In the genomic region with DNA sequence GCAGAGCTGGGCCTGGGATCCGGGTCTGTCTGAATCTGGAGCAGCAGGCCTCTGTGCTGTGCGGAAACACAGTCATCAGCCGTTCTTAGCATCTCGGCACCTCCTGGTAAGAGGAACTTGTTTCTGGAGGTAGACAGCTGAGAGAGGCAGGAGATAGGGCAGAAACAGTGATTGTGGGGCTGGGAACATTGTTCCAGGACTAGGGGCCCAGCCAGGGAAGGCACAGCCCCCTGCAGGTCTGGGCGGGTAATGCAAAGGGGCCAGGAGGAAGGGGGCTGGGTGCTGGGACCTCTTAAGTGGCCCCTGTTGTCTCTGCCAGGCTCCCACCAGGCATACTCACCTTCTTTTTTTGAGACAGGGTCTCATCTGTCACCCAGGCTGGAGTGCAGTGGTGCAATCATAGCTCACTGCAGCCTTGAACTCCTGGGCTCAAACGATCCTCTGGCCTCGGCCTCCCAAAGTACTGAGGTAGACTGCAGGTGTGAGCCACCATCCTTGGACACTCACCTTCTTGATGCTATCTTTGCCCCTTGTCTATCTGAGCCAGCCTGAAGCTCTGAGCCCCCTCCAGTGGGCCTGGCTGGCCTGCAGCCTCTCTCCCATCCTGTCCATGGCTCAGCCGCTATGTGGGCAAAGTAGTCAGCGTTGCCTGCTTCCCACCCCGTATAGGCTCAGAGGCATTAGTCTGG, we compare ENCODE assay signal across 9 cellular contexts.
A peak's percentile ranks its signal among the peaks of the same experiment; 100 is the strongest.
DNase-seq lines count a peak whose midpoint lies in the region; ATAC-seq and TF ChIP-seq lines count a peak whose summit lies in the region.
"Had no signal": no experiment of that assay in that cellular context is flagged by ENCODE, and none has a peak within 500 bp of the region (broad histone marks: within the 10 kb centered on the region; RNA-seq: fewer than 3 reads in every experiment).

No MANE protein-coding gene starts in this region.

- H3K9me3 Mint-ChIP-seq in natural killer cell: no peaks in the 10 kb centered on the region
- H3K9me3 Mint-ChIP-seq in natural killer cell treated with Interleukin-12 subunit alpha and Interleukin-12 subunit beta and Interleukin-15 and Interleukin-18, amount 100 ng/mL, for 72 hours: no peaks in the 10 kb centered on the region

- DNase-seq in natural killer cell (no peak), NCI-H69 (lab: John Stamatoyannopoulos, UW) (peak; percentile 55), epithelial cell of proximal tubule (ENCODE audit: low read depth) (no peak), ureter (ENCODE audit: low spot score) (peak; percentile 22), NCI-H345 (lab: John Stamatoyannopoulos, UW) (no peak), DMS79 treated with DMSO at 0.1 percent for 48 hours (lab: John Stamatoyannopoulos, UW) (no peak), cerebellum (ENCODE audit: low spot score) (no peak)
- DNase-seq in natural killer cell treated with Interleukin-12 subunit alpha and Interleukin-12 subunit beta and Interleukin-15 and Interleukin-18, amount 100 ng/mL, for 72 hours (ENCODE audit: low spot score): no peak

- no peak overlapping the region for H3K27ac Mint-ChIP-seq in natural killer cell
- H3K27ac Mint-ChIP-seq in natural killer cell treated with Interleukin-12 subunit alpha and Interleukin-12 subunit beta and Interleukin-15 and Interleukin-18, amount 100 ng/mL, for 72 hours: no peak overlapping the region

- no peaks in the 10 kb centered on the region for H3K4me1 Mint-ChIP-seq in natural killer cell
- H3K4me1 Mint-ChIP-seq in natural killer cell treated with Interleukin-12 subunit alpha and Interleukin-12 subunit beta and Interleukin-15 and Interleukin-18, amount 100 ng/mL, for 72 hours (ENCODE audit: low read depth in 2 of 2): no peaks in the 10 kb centered on the region

- peaks cover 0 to 10% of the 10 kb centered on the region in 2 donors for H3K27me3 Mint-ChIP-seq in natural killer cell (ENCODE audit: low read depth in 2 of 2)
- peaks cover 13 to 14% of the 10 kb centered on the region in 2 donors for H3K27me3 Mint-ChIP-seq in natural killer cell treated with Interleukin-12 subunit alpha and Interleukin-12 subunit beta and Interleukin-15 and Interleukin-18, amount 100 ng/mL, for 72 hours

- intact Hi-C loops in natural killer cell (cut with micrococcal nuclease): no loop called here

- no peak overlapping the region for H3K4me3 Mint-ChIP-seq in natural killer cell
- H3K4me3 Mint-ChIP-seq in natural killer cell treated with Interleukin-12 subunit alpha and Interleukin-12 subunit beta and Interleukin-15 and Interleukin-18, amount 100 ng/mL, for 72 hours: no peak overlapping the region

- no peak overlapping the region for H3K4me3 ChIP-seq in epithelial cell of proximal tubule (ENCODE audit: low read depth, low read length)

- no peak for ATAC-seq in natural killer cell
- no peak for ATAC-seq in natural killer cell treated with Interleukin-12 subunit alpha and Interleukin-12 subunit beta and Interleukin-15 and Interleukin-18, amount 100 ng/mL, for 72 hours
- ATAC-seq: Right ventricle myocardium inferior had no signal

- H3K36me3 Mint-ChIP-seq in natural killer cell: no peaks in the 10 kb centered on the region
- H3K36me3 Mint-ChIP-seq in natural killer cell treated with Interleukin-12 subunit alpha and Interleukin-12 subunit beta and Interleukin-15 and Interleukin-18, amount 100 ng/mL, for 72 hours: no peaks in the 10 kb centered on the region

- TF ChIP-seq CTCF in natural killer cell (IDR thresholded peaks at IDR 0.05): peak; percentile 21
- TF ChIP-seq CTCF in epithelial cell of proximal tubule (conservative IDR thresholded peaks at IDR 0.05; ENCODE audit: low read depth, low read length): peak; percentile 50

Comparison
In these comparisons a context has a peak if more than half of its experiments do, and no peak if none do; other contexts are left out.
1. DNase-seq: peak in NCI-H69 (single experiment) and ureter (single experiment); none in natural killer cell (single experiment), natural killer cell treated with Interleukin-12 subunit alpha and Interleukin-12 subunit beta and Interleukin-15 and Interleukin-18, amount 100 ng/mL, for 72 hours (single experiment), epithelial cell of proximal tubule (single experiment), NCI-H345 (single experiment), DMS79 treated with DMSO at 0.1 percent for 48 hours (single experiment) and cerebellum (single experiment).